Comparison of ENCODE assay signal across 15 cellular contexts in the genomic region with DNA sequence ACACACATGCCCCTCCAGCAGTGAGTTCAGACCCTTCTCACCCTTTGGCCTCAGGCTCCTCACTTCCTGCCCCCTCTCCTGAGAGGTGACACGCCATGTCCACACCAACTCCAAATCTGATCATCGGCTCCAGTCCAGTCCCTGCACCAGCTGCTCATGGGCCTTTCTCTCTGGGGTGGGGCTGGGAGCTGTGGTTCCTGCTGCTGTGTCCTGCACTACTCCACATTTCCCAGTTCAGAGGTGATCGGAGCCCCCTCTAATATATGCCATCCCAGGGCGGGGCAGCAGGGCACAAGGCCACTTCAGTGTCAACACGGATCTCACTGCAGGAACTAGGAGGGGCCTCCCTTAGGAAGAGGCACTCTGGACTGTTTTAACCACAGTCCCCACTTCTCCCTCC.
DNase-seq lines count a peak whose midpoint lies in the region; ATAC-seq and TF ChIP-seq lines count a peak whose summit lies in the region.
"Had no signal": no experiment of that assay in that cellular context is flagged by ENCODE, and none has a peak within 500 bp of the region (broad histone marks: within the 10 kb centered on the region; RNA-seq: fewer than 3 reads in every experiment).

No MANE protein-coding gene starts in this region.

- H3K27me3 ChIP-seq in right atrium auricular region = no peaks in the 10 kb centered on the region
- no peaks in the 10 kb centered on the region for H3K27me3 ChIP-seq in spleen (replicated peaks in 1 of 7)
- no peaks in the 10 kb centered on the region for H3K27me3 ChIP-seq in foreskin keratinocyte

- 66 to 78% (median 69%) methylated on average over 5 of the region's 5 CpGs for WGBS in spleen, 5 donors

- H3K27ac ChIP-seq in right atrium auricular region (no peak overlapping the region), spleen (no peak overlapping the region), foreskin keratinocyte (no peak overlapping the region)

- DNase-seq in cardiac septum (ENCODE audit: low spot score) (peak; percentile 46), right atrium auricular region (ENCODE audit: low spot score) (no peak), islet precursor cell (peak; percentile 43), spleen (peak; percentile 47), foreskin keratinocyte (no peak), cerebellar nuclear complex (lab: John Stamatoyannopoulos, UW) (no peak), hypothalamus (lab: John Stamatoyannopoulos, UW) (no peak)
- DNase-seq: AML-193, HCEC 1CT, Karpas-422, NCI-H1105 treated with DMSO at 0.1 percent for 48 hours, NCI-H187 treated with DMSO at 0.1 percent for 48 hours, NCI-H446, NCI-H748 treated with DMSO at 0.1 percent for 48 hours had no signal

- TF ChIP-seq CTCF in right atrium auricular region (IDR thresholded peaks at IDR 0.05) = no peak
- no peak for TF ChIP-seq CTCF in spleen (IDR thresholded peaks at IDR 0.05 in 8 of 11, conservative IDR thresholded peaks at IDR 0.05 in 3 of 11)
- no peak for TF ChIP-seq CTCF in foreskin keratinocyte (conservative IDR thresholded peaks at IDR 0.05)

- H3K4me1 ChIP-seq in right atrium auricular region (no peaks in the 10 kb centered on the region), spleen (peaks cover 0 to 12% (median 3%) of the 10 kb centered on the region in 6 donors), foreskin keratinocyte (no peaks in the 10 kb centered on the region)
- H3K4me1 ChIP-seq: Caco-2 had no signal

- intact Hi-C loops in cardiac septum (cut with DNase I) = no loop called here
- intact Hi-C loops in spleen (cut with DNase I; ENCODE audit: low total_unique reads) = no loop called here

- H3K36me3 ChIP-seq in right atrium auricular region (no peaks in the 10 kb centered on the region), spleen (no peaks in the 10 kb centered on the region)

- H3K4me3 ChIP-seq in right atrium auricular region (no peak overlapping the region), spleen (no peak overlapping the region)

- no peak for ATAC-seq in foreskin keratinocyte

- TF ChIP-seq POLR2A in spleen (IDR thresholded peaks at IDR 0.05) = no peak

- H3K9me3 ChIP-seq in right atrium auricular region (no peaks in the 10 kb centered on the region), spleen (no peaks in the 10 kb centered on the region)
- H3K9me3 ChIP-seq: Caco-2 had no signal

Comparison
In these comparisons a context has a peak if more than half of its experiments do, and no peak if none do; other contexts are left out.
1. DNase-seq: peak in cardiac septum (single experiment), islet precursor cell (single experiment) and spleen (single experiment); none in right atrium auricular region (single experiment), foreskin keratinocyte (0 of 2), cerebellar nuclear complex (0 of 2) and hypothalamus (0 of 51).